In genomic region chr14:20970983-20971704, GRCh38 we compare ENCODE assay signal across 8 cellular contexts. TPM values are rescaled to one million over a fixed set of nuclear protein-coding genes. Genes with fewer than 3 reads are reported as not detected.
DNase-seq lines count a peak whose midpoint lies in the region; TF ChIP-seq lines count a peak whose summit lies in the region.

No MANE protein-coding gene starts in this region.

- intact Hi-C loops in activated naive CD4-positive, alpha-beta T cell treated with anti-CD3 and anti-CD28 coated beads for 36 hours (cut with micrococcal nuclease): loop anchor here (1.0 to 10.0 kb wide), 14 partner anchors 10 to 638 kb away; partner anchors contain the start of genes CCNB1IP1, METTL17, PIP4P1 and PNP
- intact Hi-C loops in testis (cut with DNase I; ENCODE audit: low total_unique reads): no loop called here

- no peaks in the 10 kb centered on the region for H3K36me3 Mint-ChIP-seq in activated naive CD4-positive, alpha-beta T cell treated with anti-CD3 and anti-CD28 coated beads for 36 hours (ENCODE audit: low read depth)
- no peaks in the 10 kb centered on the region for H3K36me3 Mint-ChIP-seq in glutamatergic neuron (ENCODE audit: unreplicated experiment)

- H3K27ac ChIP-seq in SJSA1 (no peak overlapping the region), osteoblast (ENCODE audit: low read depth, low read length) (peak overlapping the region; percentile 39), testis (peak overlapping the region; percentile 8 to 69)

- peak overlapping the region; percentile 75 for H3K9ac ChIP-seq in Loucy (ENCODE audit: low read depth, low read length, poor library complexity, severe bottlenecking)

- no peaks in the 10 kb centered on the region for H3K9me2 ChIP-seq in Loucy (replicated peaks; ENCODE audit: low read depth, low read length)

- H3K4me1 ChIP-seq in HAP-1 (no peaks in the 10 kb centered on the region), Loucy (ENCODE audit: insufficient read depth, low read length, poor library complexity, severe bottlenecking) (no peaks in the 10 kb centered on the region), SJSA1 (replicated peaks) (peaks cover 27% of the 10 kb centered on the region), osteoblast (ENCODE audit: insufficient read depth, low read length) (peaks cover 13% of the 10 kb centered on the region), testis (peaks cover 5% of the 10 kb centered on the region)

- no peaks in the 10 kb centered on the region for H4K20me1 ChIP-seq in Loucy (ENCODE audit: insufficient read depth, low read length, poor library complexity, severe bottlenecking)
- no peaks in the 10 kb centered on the region for H4K20me1 ChIP-seq in osteoblast (ENCODE audit: insufficient read depth, low read length)

- in situ Hi-C loops in HAP-1 (cut with MboI; ENCODE audit: low sequenced_read_pairs): no loop called here

- TF ChIP-seq POLR2A in testis (IDR thresholded peaks at IDR 0.05): no peak

- TF ChIP-seq CTCF in Loucy (conservative IDR thresholded peaks at IDR 0.05; ENCODE audit: low read length) (peak; percentile 81), glutamatergic neuron (IDR thresholded peaks at IDR 0.05; ENCODE audit: partially characterized antibody, unreplicated experiment) (peak; percentile 88), osteoblast (IDR thresholded peaks at IDR 0.05; ENCODE audit: extremely low read depth, low read depth, low read length) (peak; percentile 84), testis (IDR thresholded peaks at IDR 0.05) (peak; percentile 68 to 94 (median 72))

- H3K4me2 ChIP-seq in Loucy (ENCODE audit: low read depth, low read length, poor library complexity, severe bottlenecking) (peak overlapping the region; percentile 81), osteoblast (ENCODE audit: insufficient read depth, low read length) (peak overlapping the region; percentile 100)

- H3K27ac Mint-ChIP-seq in activated naive CD4-positive, alpha-beta T cell treated with anti-CD3 and anti-CD28 coated beads for 36 hours: no peak overlapping the region
- H3K27ac Mint-ChIP-seq in glutamatergic neuron (ENCODE audit: unreplicated experiment): peak overlapping the region; percentile 89

- DNase-seq in GM03348 (ENCODE audit: low spot score) (peak; percentile 94), HAP-1 (ENCODE audit: low spot score in 2 of 2) (peak; percentile 85 to 90), SJSA1 (ENCODE audit: low read depth in 1 of 2, low spot score in 2 of 2) (peak; percentile 84 to 85), glutamatergic neuron (peak; percentile 91), osteoblast (ENCODE audit: insufficient read length, low spot score, missing footprints) (peak; percentile 93), testis (peak; percentile 88)
- DNase-seq in activated naive CD4-positive, alpha-beta T cell treated with anti-CD3 and anti-CD28 coated beads for 36 hours: peak; percentile 82

- H3K79me2 ChIP-seq in Loucy (ENCODE audit: insufficient read depth, low read length) (no peaks in the 10 kb centered on the region), osteoblast (ENCODE audit: insufficient read depth, low read length) (no peaks in the 10 kb centered on the region)

- no peaks in the 10 kb centered on the region for H3F3A ChIP-seq in Loucy (ENCODE audit: low read depth)

- H3K9me3 Mint-ChIP-seq in activated naive CD4-positive, alpha-beta T cell treated with anti-CD3 and anti-CD28 coated beads for 36 hours: no peaks in the 10 kb centered on the region
- H3K9me3 Mint-ChIP-seq in glutamatergic neuron (ENCODE audit: unreplicated experiment): peaks cover 2% of the 10 kb centered on the region

- H3K27me3 Mint-ChIP-seq in activated naive CD4-positive, alpha-beta T cell treated with anti-CD3 and anti-CD28 coated beads for 36 hours (ENCODE audit: low read depth): peaks cover 17% of the 10 kb centered on the region
- H3K27me3 Mint-ChIP-seq in glutamatergic neuron (ENCODE audit: unreplicated experiment): peaks cover 5% of the 10 kb centered on the region

- CTCF ChIA-PET in activated naive CD4-positive, alpha-beta T cell treated with anti-CD3 and anti-CD28 coated beads for 36 hours (lab: Charles Lee): interaction anchor here (0.5 to 6.7 kb wide), 53 partner anchors 9 to 362 kb away, joined by 3 to 89 read pairs (median 5); partner anchors contain the start of genes RNASE2, RNASE6, SLC39A2 and TMEM253

- peak overlapping the region; percentile 83 for H3K4me3 Mint-ChIP-seq in activated naive CD4-positive, alpha-beta T cell treated with anti-CD3 and anti-CD28 coated beads for 36 hours
- H3K4me3 Mint-ChIP-seq in glutamatergic neuron (ENCODE audit: unreplicated experiment): peak overlapping the region; percentile 97

- H3K36me3 ChIP-seq in HAP-1 (replicated peaks): no peaks in the 10 kb centered on the region
- no peaks in the 10 kb centered on the region for H3K36me3 ChIP-seq in Loucy (ENCODE audit: insufficient read depth, low read length)
- H3K36me3 ChIP-seq in SJSA1: no peaks in the 10 kb centered on the region
- no peaks in the 10 kb centered on the region for H3K36me3 ChIP-seq in osteoblast (ENCODE audit: insufficient read depth, low read length)
- H3K36me3 ChIP-seq in testis (ENCODE audit: low read depth, missing control alignments): no peaks in the 10 kb centered on the region

- H3K27me3 ChIP-seq in HAP-1 (ENCODE audit: low read depth) (peaks cover 10% of the 10 kb centered on the region; the same call in 1 of the 2 replicates), Loucy (ENCODE audit: insufficient read depth, low read length, poor library complexity, severe bottlenecking) (no peaks in the 10 kb centered on the region), SJSA1 (replicated peaks) (peaks cover 10% of the 10 kb centered on the region; the same call in 1 of the 2 replicates), osteoblast (ENCODE audit: insufficient read depth, low read length) (peaks cover 20% of the 10 kb centered on the region), testis (no peaks in the 10 kb centered on the region)

- H3K4me3 ChIP-seq in HAP-1: peak overlapping the region; percentile 45
- H3K4me3 ChIP-seq in Loucy (ENCODE audit: low read length, poor library complexity, severe bottlenecking): peak overlapping the region; percentile 79
- H3K4me3 ChIP-seq in SJSA1: peak overlapping the region; percentile 45
- peak overlapping the region; percentile 88 for H3K4me3 ChIP-seq in osteoblast (ENCODE audit: insufficient read depth, low read length)
- H3K4me3 ChIP-seq in testis: peak overlapping the region; percentile 62 to 65

- 0 to 1% methylated on average over 27 to 47 of the region's 47 CpGs for WGBS in testis, 2 donors

- H3K9me3 ChIP-seq in HAP-1 (no peaks in the 10 kb centered on the region), Loucy (ENCODE audit: insufficient read depth, low read depth, low read length) (no peaks in the 10 kb centered on the region), SJSA1 (replicated peaks) (no peaks in the 10 kb centered on the region), osteoblast (ENCODE audit: low read depth, low read length) (no peaks in the 10 kb centered on the region), testis (no peaks in the 10 kb centered on the region)

- H2AFZ ChIP-seq in Loucy (ENCODE audit: low read length): peak overlapping the region; percentile 98
- H2AFZ ChIP-seq in osteoblast (ENCODE audit: low read length): peak overlapping the region; percentile 100

- H3K4me1 Mint-ChIP-seq in activated naive CD4-positive, alpha-beta T cell treated with anti-CD3 and anti-CD28 coated beads for 36 hours (ENCODE audit: low read depth): peaks cover 6% of the 10 kb centered on the region
- no peaks in the 10 kb centered on the region for H3K4me1 Mint-ChIP-seq in glutamatergic neuron (ENCODE audit: low read depth, unreplicated experiment)

RNA-seq across cellular contexts. Expression of gene RNASE2, which starts 15.9 kb away (rescaled TPM):
- total RNA-seq in SJSA1 (2014; rRNA removed; shearing (Covaris generic)): not detected in 2 replicates
- not detected for total RNA-seq in activated naive CD4-positive, alpha-beta T cell treated with anti-CD3 and anti-CD28 coated beads for 36 hours
- total RNA-seq in glutamatergic neuron (ENCODE audit: unreplicated experiment): not detected
- not detected in 2 replicates for total RNA-seq in osteoblast
- not detected for total RNA-seq in testis
- polyA plus RNA-seq in testis (ENCODE audit: insufficient read depth, low read depth, low replicate concordance): 0.65 TPM

RNA-seq across cellular contexts. Expression of gene METTL17, which starts 18.6 kb away (rescaled TPM):
- 37.8 and 73.1 TPM in 2 replicates for total RNA-seq in SJSA1 (2014; rRNA removed; shearing (Covaris generic))
- total RNA-seq in activated naive CD4-positive, alpha-beta T cell treated with anti-CD3 and anti-CD28 coated beads for 36 hours: 10 to 100 TPM; 90.9 to 97.5 TPM
- total RNA-seq in glutamatergic neuron (ENCODE audit: unreplicated experiment) (81.5 TPM), osteoblast (43.3 and 50.3 TPM in 2 replicates), testis (10 to 100 TPM; 93.2 to 93.4 TPM)
- polyA plus RNA-seq in testis (ENCODE audit: insufficient read depth, low read depth, low replicate concordance): 68.9 TPM

RNA-seq across cellular contexts. Expression of gene SLC39A2, which starts 27.9 kb away (rescaled TPM):
- not detected in 2 replicates for total RNA-seq in SJSA1 (2014; rRNA removed; shearing (Covaris generic))
- not detected for total RNA-seq in activated naive CD4-positive, alpha-beta T cell treated with anti-CD3 and anti-CD28 coated beads for 36 hours
- not detected for total RNA-seq in glutamatergic neuron (ENCODE audit: unreplicated experiment)
- 0.72 TPM in 1 of 2 replicates, not detected in the other for total RNA-seq in osteoblast
- total RNA-seq in testis: under 1 TPM; 0.24 to 0.31 TPM
- not detected for polyA plus RNA-seq in testis (ENCODE audit: insufficient read depth, low read depth, low replicate concordance)

RNA-seq across cellular contexts. Expression of gene NDRG2, which starts 53.7 kb away (rescaled TPM):
- 0.08 TPM in 1 of 2 replicates, not detected in the other for total RNA-seq in SJSA1 (2014; rRNA removed; shearing (Covaris generic))
- 1 to 10 TPM; 8.4 to 8.8 TPM for total RNA-seq in activated naive CD4-positive, alpha-beta T cell treated with anti-CD3 and anti-CD28 coated beads for 36 hours
- total RNA-seq in glutamatergic neuron (ENCODE audit: unreplicated experiment) (33.1 TPM), osteoblast (under 0.01 TPM in 1 of 2 replicates, not detected in the other), testis (100 to 1,000 TPM in 1 of 2 donors, 10 to 100 TPM in 1; 98.4 to 106 TPM)
- polyA plus RNA-seq in testis (ENCODE audit: insufficient read depth, low read depth, low replicate concordance): 85.6 TPM

RNA-seq across cellular contexts. Expression of gene TPPP2, which starts 58.9 kb away (rescaled TPM):
- not detected in 2 replicates for total RNA-seq in SJSA1 (2014; rRNA removed; shearing (Covaris generic))
- not detected for total RNA-seq in activated naive CD4-positive, alpha-beta T cell treated with anti-CD3 and anti-CD28 coated beads for 36 hours
- total RNA-seq in glutamatergic neuron (ENCODE audit: unreplicated experiment) (not detected), osteoblast (not detected in 2 replicates), testis (100 to 1,000 TPM in 1 of 2 donors, 10 to 100 TPM in 1; 94.3 to 201 TPM)
- 490 TPM for polyA plus RNA-seq in testis (ENCODE audit: insufficient read depth, low read depth, low replicate concordance)
